Comparison of ENCODE assay signal across 8 cellular contexts in genomic region chr2:113248997-113249770, GRCh38. TPM values are rescaled to one million over a fixed set of nuclear protein-coding genes. Genes with fewer than 3 reads are reported as not detected.
DNase-seq lines count a peak whose midpoint lies in the region; ATAC-seq and TF ChIP-seq lines count a peak whose summit lies in the region.

No MANE protein-coding gene starts in this region.

- H3K4me3 Mint-ChIP-seq in T-helper 1 cell treated with Interleukin-12 subunit alpha and Interleukin-12 subunit beta and Interleukin-4 antibody, amounts not matched to agents 30 μg/mL and 1 μg/mL, for 36 hours: no peak overlapping the region

- H3K36me3 Mint-ChIP-seq in T-helper 1 cell treated with Interleukin-12 subunit alpha and Interleukin-12 subunit beta and Interleukin-4 antibody, amounts not matched to agents 30 μg/mL and 1 μg/mL, for 36 hours (ENCODE audit: low read depth): peaks cover 6% of the 10 kb centered on the region

- no peaks in the 10 kb centered on the region for H3K27me3 Mint-ChIP-seq in T-helper 1 cell treated with Interleukin-12 subunit alpha and Interleukin-12 subunit beta and Interleukin-4 antibody, amounts not matched to agents 30 μg/mL and 1 μg/mL, for 36 hours (ENCODE audit: low read depth)

- H3K4me1 ChIP-seq in left ventricle myocardium inferior: peaks cover 23% of the 10 kb centered on the region

- H3K27ac Mint-ChIP-seq in T-helper 1 cell treated with Interleukin-12 subunit alpha and Interleukin-12 subunit beta and Interleukin-4 antibody, amounts not matched to agents 30 μg/mL and 1 μg/mL, for 36 hours: peak overlapping the region; percentile 57

- DNase-seq in AG10803 (ENCODE audit: low read depth): peak; percentile 76
- DNase-seq in NAMALWA (ENCODE audit: low spot score): peak; percentile 70
- DNase-seq in amniotic epithelial cell (ENCODE audit: low read depth): peak; percentile 63
- DNase-seq in left ventricle myocardium inferior: peak; percentile 77
- no peak for DNase-seq in retinal pigment epithelial cell (ENCODE audit: low read depth)

- peak; percentile 73 for ATAC-seq in GM19455 (IDR thresholded peaks at IDR 0.05; ENCODE audit: unreplicated experiment)
- ATAC-seq in GM18520 (IDR thresholded peaks at IDR 0.05; ENCODE audit: unreplicated experiment): no peak

- no peaks in the 10 kb centered on the region for H3K27me3 ChIP-seq in left ventricle myocardium inferior (ENCODE audit: low read depth)

- H3K4me3 ChIP-seq in AG10803 (ENCODE audit: low read length): no peak overlapping the region
- no peak overlapping the region for H3K4me3 ChIP-seq in left ventricle myocardium inferior
- H3K4me3 ChIP-seq in retinal pigment epithelial cell (ENCODE audit: low read length): no peak overlapping the region

- H3K9me3 Mint-ChIP-seq in T-helper 1 cell treated with Interleukin-12 subunit alpha and Interleukin-12 subunit beta and Interleukin-4 antibody, amounts not matched to agents 30 μg/mL and 1 μg/mL, for 36 hours: no peaks in the 10 kb centered on the region

- H3K9me3 ChIP-seq in left ventricle myocardium inferior (replicated peaks): no peaks in the 10 kb centered on the region

- intact Hi-C loops in left ventricle myocardium inferior (cut with micrococcal nuclease): loop anchor here (5.0 kb wide), 1 partner anchor 123 kb away; no protein-coding TSS in a partner anchor

- TF ChIP-seq CTCF in AG10803 (conservative IDR thresholded peaks at IDR 0.05; ENCODE audit: low read length) (peak; percentile 94), left ventricle myocardium inferior (IDR thresholded peaks at IDR 0.05; ENCODE audit: borderline replicate concordance) (peak; percentile 92), retinal pigment epithelial cell (conservative IDR thresholded peaks at IDR 0.05; ENCODE audit: low read depth, low read length) (peak; percentile 94)

- H3K27ac ChIP-seq in left ventricle myocardium inferior (replicated peaks): no peak overlapping the region

- peaks cover 49% of the 10 kb centered on the region for H3K4me1 Mint-ChIP-seq in T-helper 1 cell treated with Interleukin-12 subunit alpha and Interleukin-12 subunit beta and Interleukin-4 antibody, amounts not matched to agents 30 μg/mL and 1 μg/mL, for 36 hours (ENCODE audit: low read depth)

- no peaks in the 10 kb centered on the region for H3K36me3 ChIP-seq in left ventricle myocardium inferior

RNA-seq across cellular contexts. Expression of gene PAX8, which starts 29.5 kb away (rescaled TPM):
- 0.44 TPM for total RNA-seq in left ventricle myocardium inferior
